1 cellular context compared by ENCODE assay signal in genomic region chr17:55731586-55732250, GRCh38.
TF ChIP-seq lines count a peak whose summit lies in the region.

No MANE protein-coding gene starts in this region.

TF ChIP-seq in PFSK-1, 5 proteins besides CTCF, POLR2A, EP300 and RAD21:
- TF ChIP-seq REST (IDR thresholded peaks at IDR 0.05; ENCODE audit: insufficient read depth in 1 of 2, low read depth in 2 of 2, low read length in 2 of 2): peak; percentile 17 to 38; a peak in 1 of 4 replicates
- no peak for TF ChIP-seq SIN3A (IDR thresholded peaks at IDR 0.05; ENCODE audit: borderline replicate concordance, insufficient read depth, low read length)
